25 cellular contexts compared by ENCODE assay signal in the genomic region with DNA sequence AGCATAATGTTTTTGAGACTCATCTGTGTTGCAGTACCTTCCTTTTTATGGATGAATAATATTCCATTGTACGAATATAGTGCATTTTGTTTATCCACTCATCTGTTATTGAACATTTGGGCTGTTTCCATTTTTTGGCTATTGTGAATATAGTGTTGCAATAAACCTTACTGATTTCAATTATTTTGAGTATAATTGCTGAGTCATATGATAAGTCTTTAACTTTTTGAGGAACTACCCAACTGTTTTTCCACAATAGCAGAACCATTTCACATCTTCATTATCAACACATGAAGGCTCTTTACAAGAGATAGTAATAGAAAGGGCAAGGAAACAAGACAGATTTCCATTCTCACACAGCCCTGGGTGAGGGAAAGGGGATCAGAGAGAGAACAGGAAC.
"Had no signal": no experiment of that assay in that cellular context is flagged by ENCODE, and none has a peak within 500 bp of the region (broad histone marks: within the 10 kb centered on the region; RNA-seq: fewer than 3 reads in every experiment).

No MANE protein-coding gene starts in this region.

- H3K4me1 Mint-ChIP-seq: activated naive CD4-positive, alpha-beta T cell treated with anti-CD3 and anti-CD28 coated beads, Interleukin-2, amount 10 ng/mL, durations not matched to agents 7 days and 5 days; activated naive CD8-positive, alpha-beta T cell treated with anti-CD3 and anti-CD28 coated beads, Interleukin-2, amount 50 U/mL, for 24 hours; brain; nephron progenitor cell had no signal

- H3K4me3 Mint-ChIP-seq: activated CD4-positive, alpha-beta T cell treated with anti-CD3 and anti-CD28 coated beads, Interleukin-2, amount 10 ng/mL, durations not matched to agents 7 days and 5 days; activated CD8-positive, alpha-beta T cell treated with anti-CD3 and anti-CD28 coated beads, Interleukin-2, amount 10 ng/mL, durations not matched to agents 7 days and 5 days; activated naive CD4-positive, alpha-beta T cell treated with anti-CD3 and anti-CD28 coated beads, Interleukin-2, amount 10 ng/mL, durations not matched to agents 7 days and 5 days; activated naive CD8-positive, alpha-beta T cell treated with anti-CD3 and anti-CD28 coated beads, Interleukin-2, amount 50 U/mL, for 24 hours; activated T-cell treated with anti-CD3 and anti-CD28 coated beads, Interleukin-2, amount 50 U/mL, for 24 hours; brain; nephron progenitor cell had no signal

- H3K9me3 ChIP-seq: thyroid gland had no signal

- H3K4me1 ChIP-seq: thyroid gland had no signal

- DNase-seq: activated CD4-positive, alpha-beta T cell treated with anti-CD3 and anti-CD28 coated beads, Interleukin-2, amount 10 ng/mL, durations not matched to agents 7 days and 5 days; activated CD8-positive, alpha-beta T cell treated with anti-CD3 and anti-CD28 coated beads, Interleukin-2, amount 10 ng/mL, durations not matched to agents 7 days and 5 days; activated effector memory CD4-positive, alpha-beta T cell treated with Interleukin-2 at 50 U/mL for 16 hours; activated naive CD4-positive, alpha-beta T cell treated with anti-CD3 and anti-CD28 coated beads, Interleukin-2, amount 10 ng/mL, durations not matched to agents 7 days and 5 days; activated naive CD8-positive, alpha-beta T cell treated with anti-CD3 and anti-CD28 coated beads, Interleukin-2, amount 50 U/mL, for 24 hours; activated T-cell treated with anti-CD3 and anti-CD28 coated beads, Interleukin-2, amount 50 U/mL, for 24 hours; anterior cingulate cortex; caudate nucleus; erythroblast; foreskin melanocyte; head of caudate nucleus; kidney; nephron progenitor cell; occipital lobe; posterior cingulate gyrus; retina; stimulated activated CD4-positive, alpha-beta T cell treated with anti-CD3 and anti-CD28 coated beads, Interleukin-12 subunit alpha, Interleukin-12 subunit beta, amount 100 ng/mL, for 4 hours; stimulated activated CD4-positive, alpha-beta T cell treated with anti-CD3 and anti-CD28 coated beads, Interleukin-1b, Interleukin-23, amount 100 ng/mL, for 48 hours; stimulated activated CD8-positive, alpha-beta memory T cell treated with anti-CD3 and anti-CD28 coated beads, Interleukin-4, amount 100 ng/mL, for 48 hours; stimulated activated naive CD4-positive, alpha-beta T cell; thyroid gland had no signal

- H3K27ac ChIP-seq: thyroid gland had no signal

- H3K27me3 Mint-ChIP-seq: activated CD4-positive, alpha-beta T cell treated with anti-CD3 and anti-CD28 coated beads, Interleukin-2, amount 10 ng/mL, durations not matched to agents 7 days and 5 days had no signal

- H3K36me3 Mint-ChIP-seq: activated naive CD4-positive, alpha-beta T cell treated with anti-CD3 and anti-CD28 coated beads, Interleukin-2, amount 10 ng/mL, durations not matched to agents 7 days and 5 days; brain had no signal

- H3K4me3 ChIP-seq: lung, thyroid gland had no signal

- H3K27ac Mint-ChIP-seq: activated CD4-positive, alpha-beta T cell treated with anti-CD3 and anti-CD28 coated beads, Interleukin-2, amount 10 ng/mL, durations not matched to agents 7 days and 5 days; activated CD8-positive, alpha-beta T cell treated with anti-CD3 and anti-CD28 coated beads, Interleukin-2, amount 10 ng/mL, durations not matched to agents 7 days and 5 days; activated naive CD4-positive, alpha-beta T cell treated with anti-CD3 and anti-CD28 coated beads, Interleukin-2, amount 10 ng/mL, durations not matched to agents 7 days and 5 days; activated naive CD8-positive, alpha-beta T cell treated with anti-CD3 and anti-CD28 coated beads, Interleukin-2, amount 50 U/mL, for 24 hours; activated T-cell treated with anti-CD3 and anti-CD28 coated beads, Interleukin-2, amount 50 U/mL, for 24 hours; brain; nephron progenitor cell had no signal

- FAIRE-seq: endometrium, kidney had no signal

- H3K9me3 Mint-ChIP-seq: activated naive CD8-positive, alpha-beta T cell treated with anti-CD3 and anti-CD28 coated beads, Interleukin-2, amount 50 U/mL, for 24 hours had no signal

- H3K36me3 ChIP-seq: thyroid gland had no signal

- ATAC-seq: activated CD8-positive, alpha-beta T cell treated with anti-CD3 and anti-CD28 coated beads, Interleukin-2, amount 10 ng/mL, durations not matched to agents 7 days and 5 days; activated naive CD8-positive, alpha-beta T cell treated with anti-CD3 and anti-CD28 coated beads, Interleukin-2, amount 50 U/mL, for 24 hours; left lobe of liver had no signal

- H3K27me3 ChIP-seq: thyroid gland had no signal
